8 cellular contexts compared by ENCODE assay signal in genomic region chr2:15577071-15577706, GRCh38. TPM values are rescaled to one million over a fixed set of nuclear protein-coding genes. Genes with fewer than 3 reads are reported as not detected.
DNase-seq lines count a peak whose midpoint lies in the region; ATAC-seq, FAIRE-seq and TF ChIP-seq lines count a peak whose summit lies in the region.

No MANE protein-coding gene starts in this region.

- intact Hi-C loops in heart right ventricle (cut with DNase I): loop anchor here in 2 of 10 donors (5.0 to 10.0 kb wide), 2 partner anchors 162 to 945 kb away; partner anchors contain the start of gene LRATD1 (in 1 of the 2)

- H3K27ac Mint-ChIP-seq in activated naive CD4-positive, alpha-beta T cell treated with anti-CD3 and anti-CD28 coated beads, Interleukin-2, amount 50 U/mL, for 72 hours: no peak overlapping the region

- WGBS in heart right ventricle, 2 donors: 9 to 10% methylated on average over 6 of the region's 6 CpGs

- no peaks in the 10 kb centered on the region for H3K27me3 ChIP-seq in heart right ventricle

- no peaks in the 10 kb centered on the region for H3K9me3 Mint-ChIP-seq in activated naive CD4-positive, alpha-beta T cell treated with anti-CD3 and anti-CD28 coated beads, Interleukin-2, amount 50 U/mL, for 72 hours

- no peak for DNase-seq in GM12892 (ENCODE audit: insufficient read length)
- peak; percentile 57 for DNase-seq in NCI-H1105 (lab: John Stamatoyannopoulos, UW)
- DNase-seq in SKM-1 treated with dmso at 0.1 percent for 144 hours (lab: John Stamatoyannopoulos, UW; ENCODE audit: unreplicated experiment): peak; percentile 66
- DNase-seq in activated naive CD4-positive, alpha-beta T cell treated with anti-CD3 and anti-CD28 coated beads, Interleukin-2, amount 50 U/mL, for 72 hours (ENCODE audit: low spot score in 2 of 2): peak; percentile 76 to 92
- peak; percentile 71 to 86 for DNase-seq in heart right ventricle
- no peak for DNase-seq in retinal pigment epithelial cell (ENCODE audit: low read depth)
- no peak for DNase-seq in GM19240 (ENCODE audit: insufficient read length, low spot score)

- H3K4me3 ChIP-seq in heart right ventricle (no peak overlapping the region), retinal pigment epithelial cell (ENCODE audit: low read length) (no peak overlapping the region)

- TF ChIP-seq CTCF in heart right ventricle (IDR thresholded peaks at IDR 0.05) (peak; percentile 39 to 83 (median 76)), retinal pigment epithelial cell (conservative IDR thresholded peaks at IDR 0.05; ENCODE audit: low read depth, low read length) (peak; percentile 92)

- no peaks in the 10 kb centered on the region for H3K9me3 ChIP-seq in heart right ventricle

- TF ChIP-seq POLR2A in GM12892 (IDR thresholded peaks at IDR 0.05; ENCODE audit: low read depth, low read length): no peak

- FAIRE-seq in GM12892 (lab: Jason Lieb, UNC): peak; percentile 62

- H3K36me3 ChIP-seq in heart right ventricle: no peaks in the 10 kb centered on the region

- peak; percentile 95 for ATAC-seq in HG02759 (IDR thresholded peaks at IDR 0.05; ENCODE audit: unreplicated experiment)
- ATAC-seq in activated naive CD4-positive, alpha-beta T cell treated with anti-CD3 and anti-CD28 coated beads, Interleukin-2, amount 50 U/mL, for 72 hours: peak; percentile 97 to 98
- ATAC-seq in heart right ventricle: peak; percentile 74 to 93 (median 88)

- peaks cover 0 to 4% (median 0%) of the 10 kb centered on the region in 9 donors for H3K4me1 ChIP-seq in heart right ventricle

- no peaks in the 10 kb centered on the region for H3K36me3 Mint-ChIP-seq in activated naive CD4-positive, alpha-beta T cell treated with anti-CD3 and anti-CD28 coated beads, Interleukin-2, amount 50 U/mL, for 72 hours

- no peak overlapping the region for H3K27ac ChIP-seq in heart right ventricle

RNA-seq across cellular contexts. Expression of gene DDX1, which starts 14.5 kb away (rescaled TPM):
- 81.9 TPM for polyA plus RNA-seq in GM12892 (2012; ENCODE audit: missing spikeins)
- 10 to 100 TPM; 30.4 to 82.4 TPM for total RNA-seq in activated naive CD4-positive, alpha-beta T cell treated with anti-CD3 and anti-CD28 coated beads, Interleukin-2, amount 50 U/mL, for 72 hours
- 100 to 1,000 TPM; 104 to 183 (median 167) TPM for total RNA-seq in heart right ventricle
- polyA plus RNA-seq in heart right ventricle: 10 to 100 TPM; 80.1 to 90.3 TPM

RNA-seq across cellular contexts. Expression of gene NBAS, which starts 16.1 kb away (rescaled TPM):
- 14.8 TPM for polyA plus RNA-seq in GM12892 (2012; ENCODE audit: missing spikeins)
- total RNA-seq in activated naive CD4-positive, alpha-beta T cell treated with anti-CD3 and anti-CD28 coated beads, Interleukin-2, amount 50 U/mL, for 72 hours: 10 to 100 TPM; 30.5 to 46.3 TPM
- 10 to 100 TPM; 46.7 to 79.1 (median 57.2) TPM for total RNA-seq in heart right ventricle
- 10 to 100 TPM; 26.4 to 51.3 TPM for polyA plus RNA-seq in heart right ventricle

Comparison
In these comparisons a context has a peak if more than half of its experiments do, and no peak if none do; other contexts are left out.
1. DNase-seq: peak in NCI-H1105 (single experiment), SKM-1 treated with dmso at 0.1 percent for 144 hours (single experiment), activated naive CD4-positive, alpha-beta T cell treated with anti-CD3 and anti-CD28 coated beads, Interleukin-2, amount 50 U/mL, for 72 hours (2 of 2) and heart right ventricle (2 of 2); none in GM12892 (single experiment), retinal pigment epithelial cell (single experiment) and GM19240 (single experiment).
2. Peak in every context shown above with its lines, with median percentiles within 50 percentile points of each other: ATAC-seq.